In the genomic region with DNA sequence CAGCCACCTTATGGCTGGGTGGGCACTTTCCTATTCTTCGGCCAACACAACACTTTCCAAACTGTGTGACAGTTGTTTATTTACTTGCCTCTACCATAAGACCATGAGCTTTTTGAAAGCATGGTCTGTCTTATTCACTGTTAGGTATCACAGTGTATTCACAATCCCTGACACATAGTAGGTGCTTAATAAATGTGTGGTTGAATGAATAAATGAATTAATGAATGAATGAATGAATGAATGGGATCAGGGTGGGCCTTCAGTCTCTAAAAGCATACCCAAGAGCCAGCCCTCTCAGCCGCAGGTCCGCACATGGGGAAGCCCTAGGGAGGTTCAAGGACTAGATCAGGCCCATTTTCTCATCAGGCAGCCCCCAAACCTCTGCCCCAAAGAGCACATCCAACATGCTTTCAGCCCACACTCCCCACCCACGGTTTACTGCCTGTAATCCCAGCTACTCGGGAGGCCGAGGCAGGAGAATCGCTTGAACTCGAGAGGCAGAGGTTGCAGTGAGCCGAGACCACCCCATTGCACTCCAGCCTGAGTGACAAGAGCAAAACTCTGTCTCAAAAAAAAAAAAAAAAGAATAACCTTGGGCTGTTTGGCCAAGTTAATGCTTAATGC, we compare ENCODE assay signal across 21 cellular contexts.
DNase-seq lines count a peak whose midpoint lies in the region; ATAC-seq, FAIRE-seq and TF ChIP-seq lines count a peak whose summit lies in the region.
"Had no signal": no experiment of that assay in that cellular context is flagged by ENCODE, and none has a peak within 500 bp of the region (broad histone marks: within the 10 kb centered on the region; RNA-seq: fewer than 3 reads in every experiment).

No MANE protein-coding gene starts in this region.

- H3K4me1 ChIP-seq in left ventricle myocardium inferior (peaks cover 58% of the 10 kb centered on the region), right atrium auricular region (peaks cover 0 to 51% of the 10 kb centered on the region in 2 donors), K562 (replicated peaks in 1 of 2; ENCODE audit: control insufficient read depth in 2 of 2, insufficient read depth in 2 of 2, low read length in 2 of 2) (peaks cover 0 to 4% of the 10 kb centered on the region in 2 experiments; a peak in 1 of 5 replicates)
- H3K4me1 ChIP-seq: SJCRH30 had no signal

- no peaks in the 10 kb centered on the region for H3K79me2 ChIP-seq in K562 (ENCODE audit: control insufficient read depth, insufficient read depth, low read length)

- no peak for FAIRE-seq in K562 (lab: Jason Lieb, UNC)
- FAIRE-seq: GM12892, H1 had no signal

- no peaks in the 10 kb centered on the region for H4K20me1 ChIP-seq in K562 (replicated peaks; ENCODE audit: control insufficient read depth, insufficient read depth, low read length)

- 53% methylated on average over 8 of the region's 9 CpGs for WGBS in K562 (ENCODE audit: insufficient coverage, low coverage, missing lambda C conversion rate)

- BruUV-seq in K562 (replicated peaks; lab: Mats Ljungman, UMichigan) = no TSS peak

- H3K4me2 ChIP-seq in K562 (ENCODE audit: insufficient read depth, low read length) = no peak overlapping the region

- H3K4me3 Mint-ChIP-seq in nephron = no peak overlapping the region
- H3K4me3 Mint-ChIP-seq: CD4-positive, alpha-beta memory T cell had no signal

- no peak overlapping the region for H3K9ac ChIP-seq in K562 (ENCODE audit: insufficient read depth in 1 of 2, low read depth in 2 of 2, low read length in 2 of 2)

- intact Hi-C loops in left ventricle myocardium inferior (cut with micrococcal nuclease) (no loop called here), K562 (cut with micrococcal nuclease) (no loop called here)

- H3K4me1 Mint-ChIP-seq in nephron = peaks cover 17% of the 10 kb centered on the region
- H3K4me1 Mint-ChIP-seq: IgD-negative memory B cell had no signal

- H3K27me3 ChIP-seq in left ventricle myocardium inferior (ENCODE audit: low read depth) (no peaks in the 10 kb centered on the region), right atrium auricular region (no peaks in the 10 kb centered on the region), K562 (ENCODE audit: control insufficient read depth in 2 of 2, insufficient read depth in 2 of 2, low read length in 2 of 2) (no peaks in the 10 kb centered on the region)
- H3K27me3 ChIP-seq: SJCRH30 had no signal

- no peak for TF ChIP-seq POLR2A in K562 (conservative IDR thresholded peaks at IDR 0.05)

- CTCF ChIA-PET in K562 (lab: Yijun Ruan, JAX; ENCODE audit: low intra/inter-chr PET ratio) = interaction anchor here (0.7 kb wide), 1 partner anchor 658 kb away, joined by 3 read pairs; no protein-coding TSS in a partner anchor

- H3K9me3 Mint-ChIP-seq in nephron = peaks cover 2% of the 10 kb centered on the region
- H3K9me3 Mint-ChIP-seq: CD4-positive, alpha-beta memory T cell; IgD-negative memory B cell had no signal

- TF ChIP-seq EP300 in K562 (IDR thresholded peaks at IDR 0.05; ENCODE audit: low read length) = no peak

- no peaks in the 10 kb centered on the region for H3K9me1 ChIP-seq in K562 (ENCODE audit: control insufficient read depth, insufficient read depth, low read length)

- H3K27me3 Mint-ChIP-seq in nephron (ENCODE audit: low read depth) = peaks cover 7% of the 10 kb centered on the region

- peak overlapping the region; percentile 87 to 96 (median 92) for H3K27ac Mint-ChIP-seq in nephron
- H3K27ac Mint-ChIP-seq: IgD-negative memory B cell had no signal

- no peak overlapping the region for H2AFZ ChIP-seq in K562 (ENCODE audit: low read depth, low read length)

- no peaks in the 10 kb centered on the region for H3K36me3 Mint-ChIP-seq in nephron (ENCODE audit: low read depth)
- H3K36me3 Mint-ChIP-seq: CD4-positive, alpha-beta memory T cell had no signal

- H3K27ac ChIP-seq in left ventricle myocardium inferior (replicated peaks) = peak overlapping the region; percentile 70
- peak overlapping the region in 1 of 2 donors; percentile 75 for H3K27ac ChIP-seq in right atrium auricular region
- no peak overlapping the region for H3K27ac ChIP-seq in K562 (ENCODE audit: extremely low read depth, low read depth, low read length)
- no peak overlapping the region for H3K27ac ChIP-seq in substantia nigra (ENCODE audit: low read depth, low read length, poor library complexity, severe bottlenecking)
- H3K27ac ChIP-seq: SJCRH30 had no signal

- TF ChIP-seq RAD21 in K562 (CRISPR knock-in tag; conservative IDR thresholded peaks at IDR 0.05 in 1 of 2, IDR thresholded peaks at IDR 0.05 in 1 of 2) = no peak

- POLR2A ChIA-PET in K562 (lab: Yijun Ruan, JAX) = interaction anchor here (0.6 to 1.1 kb wide), 2 partner anchors 15 to 40 kb away, joined by 3 to 4 read pairs; no protein-coding TSS in a partner anchor

- ATAC-seq in K562 = no peak
- no peak for ATAC-seq in GM18517 (IDR thresholded peaks at IDR 0.05; ENCODE audit: unreplicated experiment)

- DNase-seq in left ventricle myocardium inferior = no peak
- DNase-seq in right atrium auricular region (ENCODE audit: low spot score) = no peak
- DNase-seq in K562 (ENCODE audit: extremely low read depth in 1 of 4, low spot score in 3 of 4) = no peak
- no peak for DNase-seq in AG08396 (ENCODE audit: low spot score)
- DNase-seq in foreskin fibroblast = no peak
- no peak for DNase-seq in substantia nigra (lab: John Stamatoyannopoulos, UW)
- DNase-seq: activated CD4-positive, alpha-beta T cell treated with anti-CD3 and anti-CD28 coated beads, Interleukin-2, amount 50 U/mL, for 1 hour; activated naive CD4-positive, alpha-beta T cell treated with anti-CD3 and anti-CD28 coated beads, Interleukin-2, amount 50 U/mL, for 16 hours; CD4-positive, alpha-beta memory T cell; DMS79; glutamatergic neuron; NCI-H146; NCI-H774; nucleus accumbens; SJCRH30; T-helper 1 cell had no signal

- TF ChIP-seq CTCF in left ventricle myocardium inferior (IDR thresholded peaks at IDR 0.05; ENCODE audit: borderline replicate concordance) (no peak), right atrium auricular region (IDR thresholded peaks at IDR 0.05) (no peak), K562 (IDR thresholded peaks at IDR 0.05 in 2 of 3, conservative IDR thresholded peaks at IDR 0.05 in 1 of 3; ENCODE audit: insufficient read depth in 2 of 3, low read depth in 1 of 3, low read length in 3 of 3) (no peak), nephron (IDR thresholded peaks at IDR 0.05; ENCODE audit: unreplicated experiment in 3 of 3) (no peak), foreskin fibroblast (IDR thresholded peaks at IDR 0.05; ENCODE audit: low read depth, low read length) (no peak)

- in situ Hi-C loops in K562 (cut with MboI) = no loop called here

- H3K36me3 ChIP-seq in left ventricle myocardium inferior (no peaks in the 10 kb centered on the region), right atrium auricular region (no peaks in the 10 kb centered on the region), K562 (ENCODE audit: control insufficient read depth, insufficient read depth, low read length) (no peaks in the 10 kb centered on the region)
- H3K36me3 ChIP-seq: SJCRH30 had no signal

- H3K9me3 ChIP-seq in left ventricle myocardium inferior (replicated peaks) (no peaks in the 10 kb centered on the region), right atrium auricular region (no peaks in the 10 kb centered on the region), K562 (replicated peaks; ENCODE audit: control insufficient read depth, insufficient read depth, low read depth, low read length) (no peaks in the 10 kb centered on the region)

- H3K4me3 ChIP-seq in left ventricle myocardium inferior (no peak overlapping the region), right atrium auricular region (no peak overlapping the region), K562 (no peak overlapping the region), foreskin fibroblast (ENCODE audit: low read depth in 1 of 2, low read length in 2 of 2) (no peak overlapping the region)
- H3K4me3 ChIP-seq: SJCRH30 had no signal

TF ChIP-seq in K562, 482 proteins besides CTCF, POLR2A, EP300 and RAD21 (continues in another document):
- TF ChIP-seq DMBX1 (CRISPR knock-in tag; IDR thresholded peaks at IDR 0.05; ENCODE audit: borderline replicate concordance) (no peak), ADNP (tag; IDR thresholded peaks at IDR 0.05) (no peak)
- TF ChIP-seq, protein P1, sequence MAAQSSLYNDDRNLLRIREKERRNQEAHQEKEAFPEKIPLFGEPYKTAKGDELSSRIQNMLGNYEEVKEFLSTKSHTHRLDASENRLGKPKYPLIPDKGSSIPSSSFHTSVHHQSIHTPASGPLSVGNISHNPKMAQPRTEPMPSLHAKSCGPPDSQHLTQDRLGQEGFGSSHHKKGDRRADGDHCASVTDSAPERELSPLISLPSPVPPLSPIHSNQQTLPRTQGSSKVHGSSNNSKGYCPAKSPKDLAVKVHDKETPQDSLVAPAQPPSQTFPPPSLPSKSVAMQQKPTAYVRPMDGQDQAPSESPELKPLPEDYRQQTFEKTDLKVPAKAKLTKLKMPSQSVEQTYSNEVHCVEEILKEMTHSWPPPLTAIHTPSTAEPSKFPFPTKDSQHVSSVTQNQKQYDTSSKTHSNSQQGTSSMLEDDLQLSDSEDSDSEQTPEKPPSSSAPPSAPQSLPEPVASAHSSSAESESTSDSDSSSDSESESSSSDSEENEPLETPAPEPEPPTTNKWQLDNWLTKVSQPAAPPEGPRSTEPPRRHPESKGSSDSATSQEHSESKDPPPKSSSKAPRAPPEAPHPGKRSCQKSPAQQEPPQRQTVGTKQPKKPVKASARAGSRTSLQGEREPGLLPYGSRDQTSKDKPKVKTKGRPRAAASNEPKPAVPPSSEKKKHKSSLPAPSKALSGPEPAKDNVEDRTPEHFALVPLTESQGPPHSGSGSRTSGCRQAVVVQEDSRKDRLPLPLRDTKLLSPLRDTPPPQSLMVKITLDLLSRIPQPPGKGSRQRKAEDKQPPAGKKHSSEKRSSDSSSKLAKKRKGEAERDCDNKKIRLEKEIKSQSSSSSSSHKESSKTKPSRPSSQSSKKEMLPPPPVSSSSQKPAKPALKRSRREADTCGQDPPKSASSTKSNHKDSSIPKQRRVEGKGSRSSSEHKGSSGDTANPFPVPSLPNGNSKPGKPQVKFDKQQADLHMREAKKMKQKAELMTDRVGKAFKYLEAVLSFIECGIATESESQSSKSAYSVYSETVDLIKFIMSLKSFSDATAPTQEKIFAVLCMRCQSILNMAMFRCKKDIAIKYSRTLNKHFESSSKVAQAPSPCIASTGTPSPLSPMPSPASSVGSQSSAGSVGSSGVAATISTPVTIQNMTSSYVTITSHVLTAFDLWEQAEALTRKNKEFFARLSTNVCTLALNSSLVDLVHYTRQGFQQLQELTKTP (IDR thresholded peaks at IDR 0.05; ENCODE audit: low read depth in 1 of 2, partially characterized antibody in 2 of 2) = no peak
